In genomic region chr5:148931453-148932057, GRCh38 we compare ENCODE assay signal across 31 cellular contexts.
"Had no signal": no experiment of that assay in that cellular context is flagged by ENCODE, and none has a peak within 500 bp of the region (broad histone marks: within the 10 kb centered on the region; RNA-seq: fewer than 3 reads in every experiment).

No MANE protein-coding gene starts in this region.

- H3K27ac Mint-ChIP-seq: activated B cell treated with CpG ODN at 0.5 μM for 24 hours; activated CD4-positive, alpha-beta memory T cell treated with anti-CD3 and anti-CD28 coated beads for 36 hours; activated naive CD4-positive, alpha-beta T cell treated with anti-CD3 and anti-CD28 coated beads for 36 hours; activated naive CD4-positive, alpha-beta T cell treated with anti-CD3 and anti-CD28 coated beads, Interleukin-2, amount 50 U/mL, for 72 hours; activated T-helper 1 cell treated with anti-CD3 and anti-CD28 coated beads, Interleukin-12 subunit alpha, Interleukin-12 subunit beta, Interleukin-2, Interleukin-4 antibody, amounts not matched to agents 30 ng/mL and 10 ng/mL and 1 ng/mL, durations not matched to agents 14 hours and 24 hours and 36 hours; T-helper 1 cell treated with Interleukin-12 subunit alpha and Interleukin-12 subunit beta and Interleukin-4 antibody, amounts not matched to agents 30 μg/mL and 1 μg/mL, for 36 hours; T-helper 2 cell treated with Interferon-gamma antibody and Interleukin-4, amounts not matched to agents 5 μg/mL and 100 μg/mL, for 36 hours had no signal

- DNase-seq: activated B cell treated with CpG ODN at 0.5 μM for 24 hours; activated CD4-positive, alpha-beta memory T cell treated with anti-CD3 and anti-CD28 coated beads for 36 hours; activated CD4-positive, alpha-beta T cell treated with anti-CD3 and anti-CD28 coated beads for 4 hours; activated CD4-positive, alpha-beta T cell treated with anti-CD3 and anti-CD28 coated beads, Interleukin-2, amount 50 U/mL, for 1 hour; activated CD4-positive, CD25-positive, alpha-beta regulatory T cell treated with anti-CD3 and anti-CD28 coated beads, Interleukin-2, amount 50 U/mL, for 72 hours; activated CD8-positive, alpha-beta memory T cell treated with anti-CD3 and anti-CD28 coated beads, Interleukin-2, amount 50 U/mL, for 4 hours; activated gamma-delta T cell treated with Interleukin-2 at 50 U/mL for 16 hours; activated naive CD4-positive, alpha-beta T cell treated with anti-CD3 and anti-CD28 coated beads for 36 hours; activated T-cell treated with anti-CD3 and anti-CD28 coated beads for 4 hours; activated T-cell treated with anti-CD3 and anti-CD28 coated beads, Interleukin-2, amount 50 U/mL, for 4 hours; adrenal gland; body of pancreas; cerebellar nuclear complex; Kasumi-1; MM.1S; MV-4-11; NCI-H1092; NCI-H1436 treated with DMSO at 0.1 percent for 48 hours; NCI-H1694 treated with DMSO at 0.1 percent for 48 hours; NCI-H2029; NCI-H345; NCI-H524 treated with DMSO at 0.1 percent for 48 hours; SHP77; SJCRH30 had no signal

- H3K4me3 Mint-ChIP-seq: activated B cell treated with CpG ODN at 0.5 μM for 24 hours; activated CD4-positive, alpha-beta memory T cell treated with anti-CD3 and anti-CD28 coated beads for 36 hours; activated naive CD4-positive, alpha-beta T cell treated with anti-CD3 and anti-CD28 coated beads for 36 hours; activated T-cell treated with anti-CD3 and anti-CD28 coated beads, Interleukin-2, amount 50 U/mL, for 4 hours; activated T-helper 1 cell treated with anti-CD3 and anti-CD28 coated beads, Interleukin-12 subunit alpha, Interleukin-12 subunit beta, Interleukin-2, Interleukin-4 antibody, amounts not matched to agents 30 ng/mL and 10 ng/mL and 1 ng/mL, durations not matched to agents 14 hours and 24 hours and 36 hours; T-helper 1 cell treated with Interleukin-12 subunit alpha and Interleukin-12 subunit beta and Interleukin-4 antibody, amounts not matched to agents 30 μg/mL and 1 μg/mL, for 36 hours; T-helper 2 cell treated with Interferon-gamma antibody and Interleukin-4, amounts not matched to agents 5 μg/mL and 100 μg/mL, for 36 hours had no signal

- H3K36me3 ChIP-seq: adrenal gland, breast epithelium, SJCRH30 had no signal

- H3K9me3 Mint-ChIP-seq: activated B cell treated with CpG ODN at 0.5 μM for 24 hours; activated CD4-positive, alpha-beta memory T cell treated with anti-CD3 and anti-CD28 coated beads for 36 hours; activated naive CD4-positive, alpha-beta T cell treated with anti-CD3 and anti-CD28 coated beads for 36 hours; activated naive CD4-positive, alpha-beta T cell treated with anti-CD3 and anti-CD28 coated beads, Interleukin-2, amount 50 U/mL, for 72 hours; activated T-cell treated with anti-CD3 and anti-CD28 coated beads, Interleukin-2, amount 50 U/mL, for 4 hours; activated T-helper 1 cell treated with anti-CD3 and anti-CD28 coated beads, Interleukin-12 subunit alpha, Interleukin-12 subunit beta, Interleukin-2, Interleukin-4 antibody, amounts not matched to agents 30 ng/mL and 10 ng/mL and 1 ng/mL, durations not matched to agents 14 hours and 24 hours and 36 hours; T-helper 1 cell treated with Interleukin-12 subunit alpha and Interleukin-12 subunit beta and Interleukin-4 antibody, amounts not matched to agents 30 μg/mL and 1 μg/mL, for 36 hours; T-helper 2 cell treated with Interferon-gamma antibody and Interleukin-4, amounts not matched to agents 5 μg/mL and 100 μg/mL, for 36 hours had no signal

- H3K27ac ChIP-seq: adrenal gland, body of pancreas, SJCRH30, SK-N-MC had no signal

- H3K4me1 ChIP-seq: adrenal gland, breast epithelium, SJCRH30 had no signal

- H3K9me3 ChIP-seq: adrenal gland, body of pancreas, breast epithelium, SJCRH30 had no signal

- H3K27me3 ChIP-seq: adrenal gland, body of pancreas, breast epithelium had no signal

- H3K4me3 ChIP-seq: adrenal gland, body of pancreas, breast epithelium, SJCRH30, SK-N-MC had no signal

- H3K27me3 Mint-ChIP-seq: activated B cell treated with CpG ODN at 0.5 μM for 24 hours had no signal

- ATAC-seq: activated naive CD4-positive, alpha-beta T cell treated with anti-CD3 and anti-CD28 coated beads, Interleukin-2, amount 50 U/mL, for 72 hours; activated T-cell treated with anti-CD3 and anti-CD28 coated beads, Interleukin-2, amount 50 U/mL, for 4 hours; body of pancreas; Panc1 had no signal

- H3K36me3 Mint-ChIP-seq: activated CD4-positive, alpha-beta memory T cell treated with anti-CD3 and anti-CD28 coated beads for 36 hours; activated naive CD4-positive, alpha-beta T cell treated with anti-CD3 and anti-CD28 coated beads, Interleukin-2, amount 50 U/mL, for 72 hours had no signal
